17 cellular contexts compared by ENCODE assay signal in genomic region chr15:91919014-91919534, GRCh38.
A peak's percentile ranks its signal among the peaks of the same experiment; 100 is the strongest.
DNase-seq lines count a peak whose midpoint lies in the region; ATAC-seq and TF ChIP-seq lines count a peak whose summit lies in the region.
"Had no signal": no experiment of that assay in that cellular context is flagged by ENCODE, and none has a peak within 500 bp of the region (broad histone marks: within the 10 kb centered on the region; RNA-seq: fewer than 3 reads in every experiment).

No MANE protein-coding gene starts in this region.

- no peak overlapping the region for H3K4me3 ChIP-seq in WERI-Rb-1 (ENCODE audit: low read depth, low read length)
- H3K4me3 ChIP-seq: HAP-1, neural progenitor cell had no signal

- no peaks in the 10 kb centered on the region for H3K36me3 ChIP-seq in WERI-Rb-1
- H3K36me3 ChIP-seq: HAP-1, neural progenitor cell had no signal

- peaks cover 46% of the 10 kb centered on the region for H3K4me1 Mint-ChIP-seq in T-helper 17 cell
- H3K4me1 Mint-ChIP-seq: memory B cell had no signal

- H3K27ac ChIP-seq in WERI-Rb-1, result no peak overlapping the region
- H3K27ac ChIP-seq: foreskin keratinocyte, neural progenitor cell had no signal

- peaks cover 79% of the 10 kb centered on the region for H3K27me3 ChIP-seq in WERI-Rb-1 (ENCODE audit: insufficient read depth, low read depth, severe bottlenecking)
- H3K27me3 ChIP-seq: foreskin keratinocyte, neural progenitor cell had no signal

- TF ChIP-seq CTCF in WERI-Rb-1 (IDR thresholded peaks at IDR 0.05; ENCODE audit: low read depth, low read length), result no peak

- H3K27ac Mint-ChIP-seq in T-helper 17 cell, result peak overlapping the region; percentile 39
- H3K27ac Mint-ChIP-seq: activated CD4-positive, alpha-beta T cell treated with anti-CD3 and anti-CD28 coated beads, Interleukin-2, amount 10 ng/mL, durations not matched to agents 24 days and 14 days; activated naive CD8-positive, alpha-beta T cell treated with anti-CD3 and anti-CD28 coated beads for 36 hours; memory B cell; neural progenitor cell had no signal

- no peak overlapping the region for H3K4me3 Mint-ChIP-seq in T-helper 17 cell
- H3K4me3 Mint-ChIP-seq: activated CD4-positive, alpha-beta T cell treated with anti-CD3 and anti-CD28 coated beads, Interleukin-2, amount 10 ng/mL, durations not matched to agents 24 days and 14 days; activated naive CD8-positive, alpha-beta T cell treated with anti-CD3 and anti-CD28 coated beads for 36 hours; memory B cell; neural progenitor cell had no signal

- ATAC-seq in T-helper 17 cell, result no peak
- peak; percentile 79 for ATAC-seq in Right ventricle myocardium inferior
- no peak for ATAC-seq in esophagus mucosa
- no peak for ATAC-seq in GM21717 (IDR thresholded peaks at IDR 0.05; ENCODE audit: unreplicated experiment)
- no peak for ATAC-seq in GM18861 (IDR thresholded peaks at IDR 0.05; ENCODE audit: unreplicated experiment)
- ATAC-seq: foreskin keratinocyte had no signal

- H3K27me3 Mint-ChIP-seq in T-helper 17 cell, result no peaks in the 10 kb centered on the region
- H3K27me3 Mint-ChIP-seq: activated CD4-positive, alpha-beta T cell treated with anti-CD3 and anti-CD28 coated beads, Interleukin-2, amount 10 ng/mL, durations not matched to agents 24 days and 14 days; activated naive CD8-positive, alpha-beta T cell treated with anti-CD3 and anti-CD28 coated beads for 36 hours; memory B cell had no signal

- DNase-seq in C1 segment of cervical spinal cord (lab: John Stamatoyannopoulos, UW) (peak in 13 of 14 donors; percentile 10 to 87 (median 74)), T-helper 17 cell (no peak), Right ventricle myocardium inferior (ENCODE audit: missing footprints) (peak; percentile 75), occipital lobe (lab: John Stamatoyannopoulos, UW) (peak; percentile 76), WERI-Rb-1 (no peak)
- DNase-seq: activated CD4-positive, alpha-beta T cell treated with anti-CD3 and anti-CD28 coated beads, Interleukin-2, amount 10 ng/mL, durations not matched to agents 24 days and 14 days; activated naive CD8-positive, alpha-beta T cell treated with anti-CD3 and anti-CD28 coated beads for 36 hours; foreskin keratinocyte; GDM1; NCI-H2107; stimulated activated naive CD4-positive, alpha-beta T cell treated with Interleukin-2 at 50 U/mL for 16 hours had no signal

- peaks cover 3% of the 10 kb centered on the region for H3K36me3 Mint-ChIP-seq in T-helper 17 cell (ENCODE audit: low read depth)
- H3K36me3 Mint-ChIP-seq: activated naive CD8-positive, alpha-beta T cell treated with anti-CD3 and anti-CD28 coated beads for 36 hours; memory B cell had no signal

- H3K9me3 ChIP-seq in T-helper 17 cell (ENCODE audit: control insufficient read depth, low read length, poor library complexity, severe bottlenecking) (no peaks in the 10 kb centered on the region), WERI-Rb-1 (ENCODE audit: severe bottlenecking) (no peaks in the 10 kb centered on the region)
- H3K9me3 ChIP-seq: HAP-1 had no signal

- intact Hi-C loops in Right ventricle myocardium inferior (cut with DNase I), result no loop called here

Comparison
In these comparisons a context has a peak if more than half of its experiments do, and no peak if none do; other contexts are left out.
1. DNase-seq: peak in C1 segment of cervical spinal cord (13 of 14), Right ventricle myocardium inferior (single experiment) and occipital lobe (single experiment); none in T-helper 17 cell (0 of 3) and WERI-Rb-1 (single experiment).